ENCODE assay signal across 9 cellular contexts in genomic region chr2:105521176-105521575, GRCh38.
DNase-seq lines count a peak whose midpoint lies in the region; ATAC-seq and TF ChIP-seq lines count a peak whose summit lies in the region.
"Had no signal": no experiment of that assay in that cellular context is flagged by ENCODE, and none has a peak within 500 bp of the region (broad histone marks: within the 10 kb centered on the region; RNA-seq: fewer than 3 reads in every experiment).

No MANE protein-coding gene starts in this region.

- ATAC-seq in GM18868 (IDR thresholded peaks at IDR 0.05; ENCODE audit: unreplicated experiment) (no peak), GM18519 (IDR thresholded peaks at IDR 0.05; ENCODE audit: low FRiP score, unreplicated experiment) (no peak), GM18498 (IDR thresholded peaks at IDR 0.05; ENCODE audit: unreplicated experiment) (no peak), HG03521 (IDR thresholded peaks at IDR 0.05; ENCODE audit: unreplicated experiment) (no peak)

- no peak overlapping the region for H3K27ac ChIP-seq in neural progenitor cell

- no peaks in the 10 kb centered on the region for H3K4me1 ChIP-seq in neural progenitor cell

- no peak overlapping the region for H3K4me3 Mint-ChIP-seq in neural progenitor cell
- H3K4me3 Mint-ChIP-seq: dendritic cell treated with granulocyte-macrophage colony-stimulating factor and Interleukin-4, amounts not matched to agents 40 ng/mL and 50 ng/mL, for 4 days had no signal

- DNase-seq in DMS53 (lab: John Stamatoyannopoulos, UW) (peak; percentile 67), cerebellum (ENCODE audit: low spot score) (peak; percentile 47), neural progenitor cell (ENCODE audit: low spot score) (peak; percentile 25)

- no peaks in the 10 kb centered on the region for H3K36me3 ChIP-seq in neural progenitor cell

- H3K79me2 ChIP-seq in neural progenitor cell (ENCODE audit: low read depth): no peaks in the 10 kb centered on the region

- peak overlapping the region; percentile 37 for H2AFZ ChIP-seq in neural progenitor cell (replicated peaks)

- TF ChIP-seq CTCF in LNCAP (IDR thresholded peaks at IDR 0.05) (peak; percentile 52; the same call in 1 of the 2 replicates), neural progenitor cell (IDR thresholded peaks at IDR 0.05) (peak; percentile 67)

- H3K36me3 Mint-ChIP-seq in neural progenitor cell: no peaks in the 10 kb centered on the region

- no peak overlapping the region for H3K27ac Mint-ChIP-seq in neural progenitor cell
- H3K27ac Mint-ChIP-seq: dendritic cell treated with granulocyte-macrophage colony-stimulating factor and Interleukin-4, amounts not matched to agents 40 ng/mL and 50 ng/mL, for 4 days had no signal

- peaks cover 7% of the 10 kb centered on the region for H3K4me1 Mint-ChIP-seq in neural progenitor cell

- no peaks in the 10 kb centered on the region for H3K27me3 ChIP-seq in neural progenitor cell

- no peak overlapping the region for H3K9ac ChIP-seq in neural progenitor cell

- H3K9me3 ChIP-seq in neural progenitor cell (ENCODE audit: low read depth): no peaks in the 10 kb centered on the region

- no peak overlapping the region for H3K4me2 ChIP-seq in neural progenitor cell

- H3K27me3 Mint-ChIP-seq in neural progenitor cell (ENCODE audit: insufficient read depth, low read depth): peaks cover 7% of the 10 kb centered on the region
- H3K27me3 Mint-ChIP-seq: dendritic cell treated with granulocyte-macrophage colony-stimulating factor and Interleukin-4, amounts not matched to agents 40 ng/mL and 50 ng/mL, for 4 days had no signal

- H3K4me3 ChIP-seq in neural progenitor cell: no peak overlapping the region

- H4K20me1 ChIP-seq in neural progenitor cell (ENCODE audit: low read depth): no peaks in the 10 kb centered on the region

- H3F3A ChIP-seq in neural progenitor cell (ENCODE audit: low read depth): no peaks in the 10 kb centered on the region

- H3K9me3 Mint-ChIP-seq in neural progenitor cell: peaks cover 2% of the 10 kb centered on the region
- H3K9me3 Mint-ChIP-seq: dendritic cell treated with granulocyte-macrophage colony-stimulating factor and Interleukin-4, amounts not matched to agents 40 ng/mL and 50 ng/mL, for 4 days had no signal
